In the genomic region with DNA sequence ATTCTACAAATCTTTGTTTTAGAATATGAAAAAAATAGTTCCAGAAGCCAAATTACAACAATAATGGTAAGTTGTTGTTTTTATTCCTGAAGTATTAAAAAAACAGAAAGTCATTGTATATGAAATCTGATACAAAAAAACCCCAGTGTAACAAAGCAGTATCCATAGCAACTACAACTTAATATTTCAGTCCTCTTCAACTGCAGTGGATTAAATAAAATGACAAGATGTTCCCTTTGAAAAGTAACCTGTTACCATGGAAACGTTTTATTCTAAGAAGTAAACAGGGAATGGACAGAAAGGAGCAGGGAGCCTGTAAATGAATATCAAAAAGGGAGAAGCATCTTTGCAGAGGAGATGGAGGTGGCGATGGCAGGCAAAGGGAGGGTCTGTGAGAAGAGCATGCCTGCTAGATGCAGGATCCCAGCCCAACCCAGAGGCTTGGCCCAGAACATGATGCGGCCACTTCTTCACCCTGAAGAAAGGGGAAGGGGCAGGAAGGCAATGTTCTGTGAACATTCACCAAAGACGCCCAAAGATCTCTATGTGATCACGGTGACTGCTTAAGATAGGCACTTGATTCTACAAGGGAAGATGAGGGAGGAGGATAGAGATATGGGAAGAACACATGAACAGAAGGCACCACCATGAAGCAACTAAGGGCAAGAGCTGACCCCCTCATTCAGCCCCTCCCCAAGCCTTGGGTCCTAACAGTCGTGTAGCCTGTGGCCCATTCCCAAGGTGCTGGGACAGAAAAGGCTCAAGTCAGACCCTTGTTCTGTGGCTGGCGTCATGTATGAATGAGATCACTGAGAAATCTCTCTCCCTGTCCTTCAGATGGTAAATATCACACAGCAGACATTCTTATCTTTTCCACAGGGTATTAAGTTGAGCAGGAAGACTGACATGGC, we compare ENCODE assay signal across 8 cellular contexts.
DNase-seq lines count a peak whose midpoint lies in the region; ATAC-seq, FAIRE-seq and TF ChIP-seq lines count a peak whose summit lies in the region.

No MANE protein-coding gene starts in this region.

- no peaks in the 10 kb centered on the region for H3K9me3 Mint-ChIP-seq in activated naive CD8-positive, alpha-beta T cell treated with anti-CD3 and anti-CD28 coated beads, Interleukin-2, amount 50 U/mL, for 24 hours

- H3K27ac ChIP-seq in iPS-18a (ENCODE audit: low read length), result peak overlapping the region; percentile 17
- H3K27ac ChIP-seq in substantia nigra (ENCODE audit: low read depth, low read length, poor library complexity, severe bottlenecking), result peak overlapping the region; percentile 79

- H3K36me3 ChIP-seq in iPS-18a (ENCODE audit: control insufficient read depth, low read depth, low read length), result no peaks in the 10 kb centered on the region

- H3K36me3 Mint-ChIP-seq in activated naive CD8-positive, alpha-beta T cell treated with anti-CD3 and anti-CD28 coated beads, Interleukin-2, amount 50 U/mL, for 24 hours (ENCODE audit: low read depth), result peaks cover 5% of the 10 kb centered on the region

- peaks cover 70% of the 10 kb centered on the region for H3K4me1 Mint-ChIP-seq in activated naive CD8-positive, alpha-beta T cell treated with anti-CD3 and anti-CD28 coated beads, Interleukin-2, amount 50 U/mL, for 24 hours

- FAIRE-seq in GM12891 (lab: Jason Lieb, UNC), result no peak

- H3K9me3 ChIP-seq in iPS-18a (ENCODE audit: control insufficient read depth, low read depth, low read length), result no peaks in the 10 kb centered on the region

- no peak for TF ChIP-seq POLR2A in GM12891 (IDR thresholded peaks at IDR 0.05; ENCODE audit: low read depth, low read length)

- H3K4me1 ChIP-seq in iPS-18a (ENCODE audit: control insufficient read depth, low read depth, low read length), result peaks cover 14% of the 10 kb centered on the region

- no peak overlapping the region for H3K4me3 ChIP-seq in iPS-18a (ENCODE audit: low read length)

- DNase-seq in NCI-H2227 (lab: John Stamatoyannopoulos, UW; ENCODE audit: unreplicated experiment), result peak; percentile 49
- DNase-seq in NCI-H2227 treated with DMSO at 0.1 percent for 48 hours (lab: John Stamatoyannopoulos, UW), result no peak
- DNase-seq in activated naive CD8-positive, alpha-beta T cell treated with anti-CD3 and anti-CD28 coated beads, Interleukin-2, amount 50 U/mL, for 24 hours, result no peak
- DNase-seq in substantia nigra (lab: John Stamatoyannopoulos, UW), result peak in 2 of 49 donors; percentile 13 to 19
- no peak for DNase-seq in GM12891 (ENCODE audit: insufficient read length, low spot score)
- no peak for DNase-seq in NCI-H526 treated with DMSO at 0.1 percent for 48 hours (lab: John Stamatoyannopoulos, UW)
- DNase-seq in A172 (ENCODE audit: low spot score), result no peak

- H3K9ac ChIP-seq in iPS-18a (ENCODE audit: low read length), result no peak overlapping the region

- no peaks in the 10 kb centered on the region for H3K27me3 ChIP-seq in iPS-18a (ENCODE audit: control insufficient read depth, insufficient read depth, low read length)

- H3K27me3 Mint-ChIP-seq in activated naive CD8-positive, alpha-beta T cell treated with anti-CD3 and anti-CD28 coated beads, Interleukin-2, amount 50 U/mL, for 24 hours, result no peaks in the 10 kb centered on the region

- no peak overlapping the region for H3K4me3 Mint-ChIP-seq in activated naive CD8-positive, alpha-beta T cell treated with anti-CD3 and anti-CD28 coated beads, Interleukin-2, amount 50 U/mL, for 24 hours

- no peak for ATAC-seq in activated naive CD8-positive, alpha-beta T cell treated with anti-CD3 and anti-CD28 coated beads, Interleukin-2, amount 50 U/mL, for 24 hours

- peak overlapping the region; percentile 47 for H3K27ac Mint-ChIP-seq in activated naive CD8-positive, alpha-beta T cell treated with anti-CD3 and anti-CD28 coated beads, Interleukin-2, amount 50 U/mL, for 24 hours

TF ChIP-seq in GM12891, 5 proteins besides CTCF, POLR2A, EP300 and RAD21:
- TF ChIP-seq SPI1 (IDR thresholded peaks at IDR 0.05; ENCODE audit: low read depth, low read length) (no peak), PAX5 (IDR thresholded peaks at IDR 0.05; ENCODE audit: insufficient read depth, low read length, severe bottlenecking) (no peak), POLR2AphosphoS5 (IDR thresholded peaks at IDR 0.05; ENCODE audit: low read depth, low read length) (no peak), TAF1 (IDR thresholded peaks at IDR 0.05; ENCODE audit: low read depth, low read length) (no peak), POU2F2 (IDR thresholded peaks at IDR 0.05; ENCODE audit: low read depth, low read length) (no peak)
